ENCODE assay signal across 10 cellular contexts in the genomic region with DNA sequence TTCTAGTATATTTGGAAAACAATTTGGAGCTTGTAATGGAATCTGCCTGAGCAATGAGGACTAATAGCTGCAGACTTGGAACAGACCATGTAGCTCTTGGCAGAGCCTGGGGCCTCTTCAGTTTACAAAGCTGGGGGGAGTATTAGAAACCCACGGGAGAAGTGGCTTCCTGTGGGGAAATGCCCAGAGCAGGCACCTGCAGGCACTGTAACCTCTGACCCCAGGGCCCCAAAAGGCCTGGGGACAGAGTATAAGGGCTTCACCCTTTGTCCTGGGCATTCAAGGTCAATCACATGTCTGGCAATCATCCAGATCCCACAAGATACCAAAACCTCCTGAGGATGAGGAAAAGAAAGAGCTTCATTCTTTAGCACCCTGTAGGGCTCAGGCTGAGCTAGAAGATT. TPM values are rescaled to one million over a fixed set of nuclear protein-coding genes. Genes with fewer than 3 reads are reported as not detected.
DNase-seq lines count a peak whose midpoint lies in the region; ATAC-seq and TF ChIP-seq lines count a peak whose summit lies in the region.
"Had no signal": no experiment of that assay in that cellular context is flagged by ENCODE, and none has a peak within 500 bp of the region (broad histone marks: within the 10 kb centered on the region; RNA-seq: fewer than 3 reads in every experiment).

No MANE protein-coding gene starts in this region.

- in situ Hi-C loops in Panc1 (cut with HindIII; ENCODE audit: low pct_unique_long_range_greater_than_20kb, low sequenced_read_pairs): no loop called here

- POLR2A ChIA-PET in AG04450 (lab: Yijun Ruan, JAX) (interaction anchor here (1.0 kb wide), 1 partner anchor 29 kb away, joined by 5 read pairs; no protein-coding TSS in a partner anchor), Panc1 (lab: Charles Lee) (interaction anchor here (0.7 kb wide), 1 partner anchor 235 kb away, joined by 3 read pairs; no protein-coding TSS in a partner anchor)

- H3K4me1 ChIP-seq in Panc1 (ENCODE audit: control insufficient read depth, insufficient read depth, low read length): peaks cover 12% of the 10 kb centered on the region

- no peaks in the 10 kb centered on the region for H3K9me3 Mint-ChIP-seq in osteocyte (ENCODE audit: unreplicated experiment)
- no peaks in the 10 kb centered on the region for H3K9me3 Mint-ChIP-seq in activated T-helper 2 cell treated with anti-CD3 and anti-CD28 coated beads, Interferon-gamma antibody, Interleukin-2, Interleukin-4, amounts not matched to agents 10 μg/mL and 5 μg/mL and 100 μg/mL, durations not matched to agents 14 hours and 24 hours and 36 hours

- no TSS peak for BruUV-seq in Panc1 (replicated peaks; lab: Mats Ljungman, UMichigan)

- peak overlapping the region; percentile 55 for H3K27ac ChIP-seq in AG04450 (ENCODE audit: low read depth, low read length)
- H3K27ac ChIP-seq in Panc1 (ENCODE audit: low read length): peak overlapping the region; percentile 29

- no peaks in the 10 kb centered on the region for H3K36me3 Mint-ChIP-seq in osteocyte (ENCODE audit: unreplicated experiment)
- no peaks in the 10 kb centered on the region for H3K36me3 Mint-ChIP-seq in activated T-helper 2 cell treated with anti-CD3 and anti-CD28 coated beads, Interferon-gamma antibody, Interleukin-2, Interleukin-4, amounts not matched to agents 10 μg/mL and 5 μg/mL and 100 μg/mL, durations not matched to agents 14 hours and 24 hours and 36 hours (ENCODE audit: low read depth)

- CTCF ChIA-PET in AG04450 (lab: Charles Lee) (interaction anchor here (1.1 kb wide), 1 partner anchor 64 kb away, joined by 4 read pairs; no protein-coding TSS in a partner anchor), Panc1 (lab: Charles Lee) (no interaction called here)

- H3K9me3 ChIP-seq in AG04450 (ENCODE audit: control insufficient read depth, insufficient read depth, low read length): no peaks in the 10 kb centered on the region; the same call in 1 of the 2 replicates
- no peaks in the 10 kb centered on the region for H3K9me3 ChIP-seq in Panc1 (ENCODE audit: control insufficient read depth, insufficient read depth, low read depth, low read length)

- no peak for TF ChIP-seq CTCF in AG04450 (IDR thresholded peaks at IDR 0.05; ENCODE audit: low read depth, low read length)
- no peak for TF ChIP-seq CTCF in Panc1 (IDR thresholded peaks at IDR 0.05)
- no peak for TF ChIP-seq CTCF in osteocyte (IDR thresholded peaks at IDR 0.05)

- DNase-seq in AG04450 (ENCODE audit: low read depth, low spot score) (peak; percentile 61), Panc1 (ENCODE audit: low read depth, low spot score) (no peak), fibroblast of peridontal ligament (ENCODE audit: extremely low read depth) (peak; percentile 90), osteocyte (ENCODE audit: extremely low spot score, unreplicated experiment) (no peak), HPDE6-E6E7 (ENCODE audit: extremely low spot score) (no peak)
- DNase-seq in activated CD4-positive, alpha-beta T cell treated with anti-CD3 and anti-CD28 coated beads for 1 hour: no peak
- no peak for DNase-seq in activated T-helper 2 cell treated with anti-CD3 and anti-CD28 coated beads, Interferon-gamma antibody, Interleukin-2, Interleukin-4, amounts not matched to agents 10 μg/mL and 5 μg/mL and 100 μg/mL, durations not matched to agents 14 hours and 24 hours and 36 hours (ENCODE audit: low spot score)
- DNase-seq: activated CD8-positive, alpha-beta T cell treated with anti-CD3 and anti-CD28 coated beads, Interleukin-2, amount 10 ng/mL, durations not matched to agents 7 days and 5 days; NCI-H1048 had no signal

- intact Hi-C loops in Panc1 (cut with micrococcal nuclease; ENCODE audit: unreplicated experiment): loop anchor here (5.0 to 10.0 kb wide), 3 partner anchors 67 to 387 kb away; a partner anchor contains a TSS
- intact Hi-C loops in activated T-helper 2 cell treated with anti-CD3 and anti-CD28 coated beads, Interferon-gamma antibody, Interleukin-2, Interleukin-4, amounts not matched to agents 10 μg/mL and 5 μg/mL and 100 μg/mL, durations not matched to agents 14 hours and 24 hours and 36 hours (cut with micrococcal nuclease): loop anchor here (5.0 kb wide), 1 partner anchor 930 kb away; no protein-coding TSS in a partner anchor

- H3K36me3 ChIP-seq in Panc1 (ENCODE audit: control insufficient read depth, insufficient read depth, low read length): no peaks in the 10 kb centered on the region

- H3K27me3 Mint-ChIP-seq in osteocyte (ENCODE audit: unreplicated experiment): no peaks in the 10 kb centered on the region
- no peaks in the 10 kb centered on the region for H3K27me3 Mint-ChIP-seq in activated T-helper 2 cell treated with anti-CD3 and anti-CD28 coated beads, Interferon-gamma antibody, Interleukin-2, Interleukin-4, amounts not matched to agents 10 μg/mL and 5 μg/mL and 100 μg/mL, durations not matched to agents 14 hours and 24 hours and 36 hours (ENCODE audit: low read depth)

- peaks cover 45% of the 10 kb centered on the region for H3K4me1 Mint-ChIP-seq in osteocyte (ENCODE audit: unreplicated experiment)
- peaks cover 10% of the 10 kb centered on the region for H3K4me1 Mint-ChIP-seq in activated T-helper 2 cell treated with anti-CD3 and anti-CD28 coated beads, Interferon-gamma antibody, Interleukin-2, Interleukin-4, amounts not matched to agents 10 μg/mL and 5 μg/mL and 100 μg/mL, durations not matched to agents 14 hours and 24 hours and 36 hours (ENCODE audit: low read depth)

- H3K4me3 Mint-ChIP-seq in osteocyte (ENCODE audit: unreplicated experiment): no peak overlapping the region
- no peak overlapping the region for H3K4me3 Mint-ChIP-seq in activated T-helper 2 cell treated with anti-CD3 and anti-CD28 coated beads, Interferon-gamma antibody, Interleukin-2, Interleukin-4, amounts not matched to agents 10 μg/mL and 5 μg/mL and 100 μg/mL, durations not matched to agents 14 hours and 24 hours and 36 hours (ENCODE audit: low read depth)
- H3K4me3 Mint-ChIP-seq: activated CD8-positive, alpha-beta T cell treated with anti-CD3 and anti-CD28 coated beads, Interleukin-2, amount 10 ng/mL, durations not matched to agents 7 days and 5 days had no signal

- peak; percentile 42; the same call in 1 of the 2 replicates for ATAC-seq in Panc1
- no peak for ATAC-seq in HG03108 (IDR thresholded peaks at IDR 0.05; ENCODE audit: unreplicated experiment)
- ATAC-seq: activated CD8-positive, alpha-beta T cell treated with anti-CD3 and anti-CD28 coated beads, Interleukin-2, amount 10 ng/mL, durations not matched to agents 7 days and 5 days had no signal

- H3K27me3 ChIP-seq in AG04450 (ENCODE audit: control insufficient read depth, insufficient read depth, low read length) (no peaks in the 10 kb centered on the region), Panc1 (ENCODE audit: control insufficient read depth, insufficient read depth, low read length) (no peaks in the 10 kb centered on the region)

- no peak overlapping the region for H3K4me3 ChIP-seq in AG04450 (ENCODE audit: low read depth, low read length)
- H3K4me3 ChIP-seq in Panc1 (ENCODE audit: low read depth in 2 of 2, low read length in 2 of 2): no peak overlapping the region

- H3K27ac Mint-ChIP-seq in osteocyte (ENCODE audit: unreplicated experiment): peak overlapping the region; percentile 81
- H3K27ac Mint-ChIP-seq in activated T-helper 2 cell treated with anti-CD3 and anti-CD28 coated beads, Interferon-gamma antibody, Interleukin-2, Interleukin-4, amounts not matched to agents 10 μg/mL and 5 μg/mL and 100 μg/mL, durations not matched to agents 14 hours and 24 hours and 36 hours: no peak overlapping the region
- H3K27ac Mint-ChIP-seq: activated CD8-positive, alpha-beta T cell treated with anti-CD3 and anti-CD28 coated beads, Interleukin-2, amount 10 ng/mL, durations not matched to agents 7 days and 5 days had no signal

RNA-seq across cellular contexts. Expression of a gene that starts 19.4 kb away (rescaled TPM):
- polyA plus RNA-seq in AG04450 (2011; rRNA removed): 107 and 128 TPM in 2 replicates
- polyA minus RNA-seq in AG04450 (2011; rRNA and poly(A)+ RNA removed): 50.6 and 65.6 TPM in 2 replicates
- total RNA-seq in Panc1 (2021; ENCODE audit: unreplicated experiment) (66.3 TPM), osteocyte (26.0 and 29.5 TPM in 2 replicates)
- 91.5 TPM for polyA plus RNA-seq in Panc1 (2012; ENCODE audit: insufficient read length)
- total RNA-seq in activated T-helper 2 cell treated with anti-CD3 and anti-CD28 coated beads, Interferon-gamma antibody, Interleukin-2, Interleukin-4, amounts not matched to agents 10 μg/mL and 5 μg/mL and 100 μg/mL, durations not matched to agents 14 hours and 24 hours and 36 hours: 1.4 and 1.7 TPM in 2 replicates

RNA-seq across cellular contexts. Expression of a gene that starts 49.7 kb away (rescaled TPM):
- polyA plus RNA-seq in AG04450 (2011; rRNA removed): 12.5 and 12.6 TPM in 2 replicates
- 9.6 and 14.4 TPM in 2 replicates for polyA minus RNA-seq in AG04450 (2011; rRNA and poly(A)+ RNA removed)
- total RNA-seq in Panc1 (2021; ENCODE audit: unreplicated experiment): 53.8 TPM
- polyA plus RNA-seq in Panc1 (2012; ENCODE audit: insufficient read length): 65.5 TPM
- 177 and 185 TPM in 2 replicates for total RNA-seq in osteocyte
- total RNA-seq in activated T-helper 2 cell treated with anti-CD3 and anti-CD28 coated beads, Interferon-gamma antibody, Interleukin-2, Interleukin-4, amounts not matched to agents 10 μg/mL and 5 μg/mL and 100 μg/mL, durations not matched to agents 14 hours and 24 hours and 36 hours: 33.3 and 34.5 TPM in 2 replicates

Comparison
In these comparisons a context has a peak if more than half of its experiments do, and no peak if none do; other contexts are left out.
1. DNase-seq: peak in AG04450 (single experiment) and fibroblast of peridontal ligament (single experiment); none in Panc1 (single experiment), osteocyte (single experiment), activated CD4-positive, alpha-beta T cell treated with anti-CD3 and anti-CD28 coated beads for 1 hour (single experiment), HPDE6-E6E7 (single experiment) and activated T-helper 2 cell treated with anti-CD3 and anti-CD28 coated beads, Interferon-gamma antibody, Interleukin-2, Interleukin-4, amounts not matched to agents 10 μg/mL and 5 μg/mL and 100 μg/mL, durations not matched to agents 14 hours and 24 hours and 36 hours (single experiment).